Comparison of ENCODE assay signal across 1 cellular context in genomic region chr17:29289852-29290251, GRCh38.
TF ChIP-seq lines count a peak whose summit lies in the region.

No MANE protein-coding gene starts in this region.

TF ChIP-seq in HepG2, 621 proteins besides CTCF, POLR2A, EP300 and RAD21:
- no peak for TF ChIP-seq DR1 (CRISPR knock-in tag; IDR thresholded peaks at IDR 0.05)
- no peak for TF ChIP-seq ONECUT2 (CRISPR knock-in tag; IDR thresholded peaks at IDR 0.05)
- TF ChIP-seq AKAP8 (CRISPR knock-in tag; IDR thresholded peaks at IDR 0.05), result no peak
- TF ChIP-seq ZNF773 (CRISPR knock-in tag; IDR thresholded peaks at IDR 0.05; ENCODE audit: borderline replicate concordance), result no peak
- no peak for TF ChIP-seq KDM2A (CRISPR knock-in tag; IDR thresholded peaks at IDR 0.05; ENCODE audit: borderline replicate concordance, low read depth)
- no peak for TF ChIP-seq TIGD3 (CRISPR knock-in tag; IDR thresholded peaks at IDR 0.05; ENCODE audit: borderline replicate concordance)
- TF ChIP-seq TGIF2 (CRISPR knock-in tag; IDR thresholded peaks at IDR 0.05), result no peak
- TF ChIP-seq TFDP1 (CRISPR knock-in tag; IDR thresholded peaks at IDR 0.05; ENCODE audit: borderline replicate concordance), result no peak
- no peak for TF ChIP-seq ZBTB8A (CRISPR knock-in tag; IDR thresholded peaks at IDR 0.05; ENCODE audit: borderline replicate concordance, low read depth)
- TF ChIP-seq YEATS4 (CRISPR knock-in tag; IDR thresholded peaks at IDR 0.05; ENCODE audit: borderline replicate concordance), result no peak
- no peak for TF ChIP-seq HBP1 (CRISPR knock-in tag; IDR thresholded peaks at IDR 0.05; ENCODE audit: low read depth)
- TF ChIP-seq ARID3A (IDR thresholded peaks at IDR 0.05; ENCODE audit: low read depth, low read length), result no peak
- TF ChIP-seq FLYWCH1 (CRISPR knock-in tag; IDR thresholded peaks at IDR 0.05), result no peak
- no peak for TF ChIP-seq ZNF883 (CRISPR knock-in tag; IDR thresholded peaks at IDR 0.05; ENCODE audit: not compliant biosample characterization)
TF ChIP-seq in HepG2: peak in this region for 0.
